37 cellular contexts compared by ENCODE assay signal in genomic region chr7:46133741-46134140, GRCh38.
"Had no signal": no experiment of that assay in that cellular context is flagged by ENCODE, and none has a peak within 500 bp of the region (broad histone marks: within the 10 kb centered on the region; RNA-seq: fewer than 3 reads in every experiment).

No MANE protein-coding gene starts in this region.

- H3K9me3 Mint-ChIP-seq: activated CD4-positive, alpha-beta memory T cell treated with anti-CD3 and anti-CD28 coated beads for 36 hours; activated CD4-positive, alpha-beta T cell treated with anti-CD3 and anti-CD28 coated beads, Interleukin-2, amount 10 ng/mL, durations not matched to agents 24 days and 14 days; activated naive CD4-positive, alpha-beta T cell treated with anti-CD3 and anti-CD28 coated beads for 36 hours; activated naive CD8-positive, alpha-beta T cell treated with anti-CD3 and anti-CD28 coated beads for 36 hours; activated T-helper 1 cell treated with anti-CD3 and anti-CD28 coated beads, Interleukin-12 subunit alpha, Interleukin-12 subunit beta, Interleukin-2, Interleukin-4 antibody, amounts not matched to agents 30 ng/mL and 10 ng/mL and 1 ng/mL, durations not matched to agents 14 hours and 24 hours and 36 hours; T-helper 1 cell treated with Interleukin-12 subunit alpha and Interleukin-12 subunit beta and Interleukin-4 antibody, amounts not matched to agents 30 μg/mL and 1 μg/mL, for 36 hours had no signal

- H3K27ac Mint-ChIP-seq: activated CD4-positive, alpha-beta memory T cell treated with anti-CD3 and anti-CD28 coated beads for 36 hours; activated CD4-positive, alpha-beta T cell treated with anti-CD3 and anti-CD28 coated beads, Interleukin-2, amount 10 ng/mL, durations not matched to agents 24 days and 14 days; activated naive CD4-positive, alpha-beta T cell treated with anti-CD3 and anti-CD28 coated beads for 36 hours; activated naive CD8-positive, alpha-beta T cell treated with anti-CD3 and anti-CD28 coated beads for 36 hours; activated T-helper 1 cell treated with anti-CD3 and anti-CD28 coated beads, Interleukin-12 subunit alpha, Interleukin-12 subunit beta, Interleukin-2, Interleukin-4 antibody, amounts not matched to agents 30 ng/mL and 10 ng/mL and 1 ng/mL, durations not matched to agents 14 hours and 24 hours and 36 hours; naive thymus-derived CD4-positive, alpha-beta T cell; T-helper 1 cell treated with Interleukin-12 subunit alpha and Interleukin-12 subunit beta and Interleukin-4 antibody, amounts not matched to agents 30 μg/mL and 1 μg/mL, for 36 hours had no signal

- H3K9me3 ChIP-seq: adrenal gland, colonic mucosa, gastroesophageal sphincter, pancreas, prostate gland, suprapubic skin, tibial artery had no signal

- DNase-seq: activated CD4-positive, alpha-beta memory T cell treated with anti-CD3 and anti-CD28 coated beads for 36 hours; activated CD4-positive, alpha-beta T cell treated with anti-CD3 and anti-CD28 coated beads, Interleukin-2, amount 10 ng/mL, durations not matched to agents 24 days and 14 days; activated CD4-positive, CD25-positive, alpha-beta regulatory T cell treated with anti-CD3 and anti-CD28 coated beads, Interleukin-2, amount 50 U/mL, for 72 hours; activated CD8-positive, alpha-beta memory T cell treated with anti-CD3 and anti-CD28 coated beads, Interleukin-2, amount 50 U/mL, for 4 hours; activated effector memory CD4-positive, alpha-beta T cell treated with anti-CD3 and anti-CD28 coated beads, Interleukin-2, amount 50 U/mL, for 16 hours; activated naive CD4-positive, alpha-beta T cell treated with anti-CD3 and anti-CD28 coated beads for 36 hours; activated naive CD8-positive, alpha-beta T cell treated with anti-CD3 and anti-CD28 coated beads for 36 hours; activated T-cell treated with anti-CD3 and anti-CD28 coated beads, Interleukin-2, amount 50 U/mL, for 1 hour; adrenal gland; aorta; cerebellar nuclear complex; colonic mucosa; effector CD8-positive, alpha-beta T cell; head of caudate nucleus; hippocampal formation; left cardiac atrium; left ventricle myocardium superior; naive thymus-derived CD4-positive, alpha-beta T cell; nucleus accumbens; retina; small intestine; stimulated activated CD4-positive, alpha-beta T cell treated with anti-CD3 and anti-CD28 coated beads, Interleukin-15, amount 100 ng/mL, for 24 hours; stimulated activated CD4-positive, alpha-beta T cell treated with anti-CD3 and anti-CD28 coated beads, Interleukin-2, amount 100 ng/mL, for 24 hours; stimulated activated naive CD4-positive, alpha-beta T cell; T-helper 9 cell; tibial artery had no signal

- H3K27ac ChIP-seq: adrenal gland, cardiac muscle cell, colonic mucosa, gastroesophageal sphincter, pancreas, prostate gland, suprapubic skin, tibial artery had no signal

- H3K4me3 Mint-ChIP-seq: activated CD4-positive, alpha-beta memory T cell treated with anti-CD3 and anti-CD28 coated beads for 36 hours; activated CD4-positive, alpha-beta T cell treated with anti-CD3 and anti-CD28 coated beads, Interleukin-2, amount 10 ng/mL, durations not matched to agents 24 days and 14 days; activated naive CD4-positive, alpha-beta T cell treated with anti-CD3 and anti-CD28 coated beads for 36 hours; activated naive CD8-positive, alpha-beta T cell treated with anti-CD3 and anti-CD28 coated beads for 36 hours; activated T-helper 1 cell treated with anti-CD3 and anti-CD28 coated beads, Interleukin-12 subunit alpha, Interleukin-12 subunit beta, Interleukin-2, Interleukin-4 antibody, amounts not matched to agents 30 ng/mL and 10 ng/mL and 1 ng/mL, durations not matched to agents 14 hours and 24 hours and 36 hours; brain; naive thymus-derived CD4-positive, alpha-beta T cell; neural crest cell; T-helper 1 cell treated with Interleukin-12 subunit alpha and Interleukin-12 subunit beta and Interleukin-4 antibody, amounts not matched to agents 30 μg/mL and 1 μg/mL, for 36 hours had no signal

- H3K4me1 Mint-ChIP-seq: activated CD4-positive, alpha-beta T cell treated with anti-CD3 and anti-CD28 coated beads, Interleukin-2, amount 10 ng/mL, durations not matched to agents 24 days and 14 days; activated naive CD8-positive, alpha-beta T cell treated with anti-CD3 and anti-CD28 coated beads for 36 hours; naive thymus-derived CD4-positive, alpha-beta T cell had no signal

- H3K27me3 ChIP-seq: adrenal gland, cardiac muscle cell, colonic mucosa, gastroesophageal sphincter, pancreas, suprapubic skin, tibial artery had no signal

- H3K4me3 ChIP-seq: adrenal gland, cardiac muscle cell, colonic mucosa, gastroesophageal sphincter, pancreas, prostate gland, suprapubic skin, tibial artery had no signal

- H3K36me3 ChIP-seq: adrenal gland, cardiac muscle cell, colonic mucosa, gastroesophageal sphincter, pancreas, prostate gland, suprapubic skin, tibial artery had no signal

- H3K4me1 ChIP-seq: adrenal gland, colonic mucosa, gastroesophageal sphincter, pancreas, prostate gland, suprapubic skin, tibial artery had no signal

- H3K36me3 Mint-ChIP-seq: activated CD4-positive, alpha-beta memory T cell treated with anti-CD3 and anti-CD28 coated beads for 36 hours; activated naive CD8-positive, alpha-beta T cell treated with anti-CD3 and anti-CD28 coated beads for 36 hours; brain; naive thymus-derived CD4-positive, alpha-beta T cell had no signal

- FAIRE-seq: keratinocyte, pancreas, small intestine, TTC549 had no signal

- H3K27me3 Mint-ChIP-seq: activated CD4-positive, alpha-beta memory T cell treated with anti-CD3 and anti-CD28 coated beads for 36 hours; activated CD4-positive, alpha-beta T cell treated with anti-CD3 and anti-CD28 coated beads, Interleukin-2, amount 10 ng/mL, durations not matched to agents 24 days and 14 days; activated naive CD8-positive, alpha-beta T cell treated with anti-CD3 and anti-CD28 coated beads for 36 hours; naive thymus-derived CD4-positive, alpha-beta T cell had no signal

- ATAC-seq: gastroesophageal sphincter; left cardiac atrium; left ventricle myocardium superior; naive thymus-derived CD4-positive, alpha-beta T cell; pancreas had no signal
